Comparison of ENCODE assay signal across 9 cellular contexts in the genomic region with DNA sequence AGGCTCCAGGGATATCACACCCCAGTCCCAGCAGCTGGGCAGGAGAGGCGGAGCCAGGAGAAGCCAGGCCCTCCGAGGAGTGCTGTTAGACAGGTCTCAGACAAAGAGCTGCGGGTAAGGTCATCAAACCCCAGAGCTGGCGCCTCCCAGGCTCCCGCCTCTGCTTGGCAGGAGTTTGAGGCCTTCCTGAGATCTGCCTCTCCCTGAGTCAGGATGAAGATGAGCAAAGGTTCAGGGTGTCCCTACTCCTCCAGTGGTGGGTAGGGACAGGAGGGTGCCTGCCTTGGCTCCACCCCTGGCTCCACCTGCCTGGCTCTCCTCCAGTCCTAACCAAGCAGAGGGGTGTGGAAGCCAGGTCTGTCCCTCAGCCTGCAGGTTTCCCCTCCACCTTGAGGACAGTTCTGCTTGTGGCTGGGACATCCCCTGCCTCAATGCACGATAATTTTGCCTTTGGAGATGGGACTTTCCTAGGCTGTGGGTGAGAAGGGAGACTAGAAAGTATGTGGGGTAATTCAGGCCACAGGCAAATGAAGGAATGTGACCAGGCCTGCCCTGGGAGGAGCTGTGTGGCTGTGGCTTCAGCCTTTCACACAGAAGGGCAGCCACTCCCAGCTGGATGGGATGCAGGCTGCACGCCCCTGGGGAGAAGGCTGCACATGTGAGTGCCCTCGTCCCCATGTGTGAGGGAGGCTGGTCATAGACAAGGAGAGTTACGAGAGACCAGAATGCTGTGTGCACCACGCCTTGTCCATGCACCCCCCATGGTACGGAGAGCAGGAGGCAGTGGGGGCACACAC. TPM values are rescaled to one million over a fixed set of nuclear protein-coding genes. Genes with fewer than 3 reads are reported as not detected.
DNase-seq lines count a peak whose midpoint lies in the region; ATAC-seq lines count a peak whose summit lies in the region.
"Had no signal": no experiment of that assay in that cellular context is flagged by ENCODE, and none has a peak within 500 bp of the region (broad histone marks: within the 10 kb centered on the region; RNA-seq: fewer than 3 reads in every experiment).

No MANE protein-coding gene starts in this region.

- H3K4me3 ChIP-seq in SJCRH30, result no peak overlapping the region
- H3K4me3 ChIP-seq: heart right ventricle had no signal

- peak; percentile 76 for ATAC-seq in HG02588 (IDR thresholded peaks at IDR 0.05; ENCODE audit: unreplicated experiment)

- no peaks in the 10 kb centered on the region for H3K9me3 ChIP-seq in SJCRH30 (replicated peaks)
- H3K9me3 ChIP-seq: heart right ventricle had no signal

- peaks cover 18% of the 10 kb centered on the region for H3K27me3 ChIP-seq in SJCRH30

- H3K4me1 ChIP-seq in SJCRH30, result peaks cover 13% of the 10 kb centered on the region

- peak; percentile 30 to 39 for DNase-seq in NCI-H187 (lab: John Stamatoyannopoulos, UW)
- DNase-seq in NCI-H187 treated with DMSO at 0.1 percent for 48 hours (lab: John Stamatoyannopoulos, UW), result no peak
- DNase-seq in SJCRH30, result peak; percentile 41 to 49
- DNase-seq in mucosa of gallbladder (ENCODE audit: low spot score), result peak; percentile 89
- no peak for DNase-seq in cerebellar nuclear complex (lab: John Stamatoyannopoulos, UW)
- DNase-seq in SKM-1 (lab: John Stamatoyannopoulos, UW; ENCODE audit: unreplicated experiment), result no peak
- no peak for DNase-seq in activated naive CD4-positive, alpha-beta T cell treated with Interleukin-2 at 50 U/mL for 16 hours
- DNase-seq: heart right ventricle had no signal

- H3K27ac ChIP-seq in SJCRH30, result no peak overlapping the region
- H3K27ac ChIP-seq: heart right ventricle had no signal

- H3K36me3 ChIP-seq in SJCRH30, result no peaks in the 10 kb centered on the region
- H3K36me3 ChIP-seq: heart right ventricle had no signal

RNA-seq across cellular contexts. Expression of gene PLEKHG6, which starts 2.2 kb away (rescaled TPM):
- total RNA-seq in SJCRH30 (2014; rRNA removed; shearing (Covaris generic)), result 0.06 TPM in 1 of 2 replicates, not detected in the other
- 64.9 TPM for total RNA-seq in mucosa of gallbladder

RNA-seq across cellular contexts. Expression of gene TNFRSF1A, which starts 29.1 kb away (rescaled TPM):
- 34.3 and 40.2 TPM in 2 replicates for total RNA-seq in SJCRH30 (2014; rRNA removed; shearing (Covaris generic))
- total RNA-seq in mucosa of gallbladder, result 155 TPM

Comparison
In these comparisons a context has a peak if more than half of its experiments do, and no peak if none do; other contexts are left out.
1. DNase-seq: peak in NCI-H187 (2 of 2), SJCRH30 (2 of 2) and mucosa of gallbladder (single experiment); none in NCI-H187 treated with DMSO at 0.1 percent for 48 hours (single experiment), cerebellar nuclear complex (0 of 2), SKM-1 (single experiment) and activated naive CD4-positive, alpha-beta T cell treated with Interleukin-2 at 50 U/mL for 16 hours (single experiment).
2. RNA of gene PLEKHG6, which starts 2.2 kb away (total RNA-seq): 64.9 TPM in mucosa of gallbladder (single experiment); 0.06 TPM in SJCRH30; every median in the first group is over 10 times any median in the second.